Comparison of ENCODE assay signal across 21 cellular contexts in the genomic region with DNA sequence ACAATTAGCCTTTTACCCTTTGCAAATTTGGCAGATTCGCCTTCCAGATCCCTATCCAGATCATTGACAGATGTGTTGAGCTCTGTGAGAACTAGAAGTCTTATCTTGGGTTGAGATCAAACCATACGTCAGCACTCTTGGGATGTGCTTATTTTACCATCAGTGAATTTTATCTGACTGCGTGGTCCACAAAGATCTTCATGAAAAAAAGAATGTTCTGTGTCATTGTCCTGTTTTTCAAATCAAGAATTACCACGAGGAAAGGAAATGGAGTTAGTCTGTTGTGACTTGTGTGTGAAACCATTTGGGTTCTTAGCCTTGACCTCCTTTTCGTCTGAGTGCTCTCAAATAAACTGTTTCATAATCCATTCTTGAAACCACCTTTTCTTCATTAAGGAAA.
DNase-seq lines count a peak whose midpoint lies in the region; ATAC-seq, FAIRE-seq and TF ChIP-seq lines count a peak whose summit lies in the region.
"Had no signal": no experiment of that assay in that cellular context is flagged by ENCODE, and none has a peak within 500 bp of the region (broad histone marks: within the 10 kb centered on the region; RNA-seq: fewer than 3 reads in every experiment).

No MANE protein-coding gene starts in this region.

- no peak overlapping the region for H3K4me3 Mint-ChIP-seq in activated naive CD4-positive, alpha-beta T cell treated with anti-CD3 and anti-CD28 coated beads for 36 hours
- no peak overlapping the region for H3K4me3 Mint-ChIP-seq in activated naive CD8-positive, alpha-beta T cell treated with anti-CD3 and anti-CD28 coated beads for 36 hours
- no peak overlapping the region for H3K4me3 Mint-ChIP-seq in stimulated activated effector memory CD8-positive, alpha-beta T cell treated with anti-CD3 and anti-CD28 coated beads, Interleukin-12 subunit alpha, Interleukin-12 subunit beta, amount 100 ng/mL, for 72 hours
- H3K4me3 Mint-ChIP-seq: neural progenitor cell; stimulated activated naive B cell treated with anti-CD40 and anti-IgM and Interleukin-4, amounts not matched to agents 10 μg/mL and 1 μg/mL and 100 μg/mL, for 72 hours had no signal

- H3K4me1 Mint-ChIP-seq in activated naive CD4-positive, alpha-beta T cell treated with anti-CD3 and anti-CD28 coated beads for 36 hours (ENCODE audit: low read depth): peaks cover 69% of the 10 kb centered on the region
- peaks cover 49% of the 10 kb centered on the region for H3K4me1 Mint-ChIP-seq in activated naive CD8-positive, alpha-beta T cell treated with anti-CD3 and anti-CD28 coated beads for 36 hours
- peaks cover 45% of the 10 kb centered on the region for H3K4me1 Mint-ChIP-seq in stimulated activated effector memory CD8-positive, alpha-beta T cell treated with anti-CD3 and anti-CD28 coated beads, Interleukin-12 subunit alpha, Interleukin-12 subunit beta, amount 100 ng/mL, for 72 hours

- FAIRE-seq in GM12892 (lab: Jason Lieb, UNC): peak; percentile 89
- FAIRE-seq: D721Med had no signal

- no peaks in the 10 kb centered on the region for H3K9me3 Mint-ChIP-seq in activated naive CD4-positive, alpha-beta T cell treated with anti-CD3 and anti-CD28 coated beads for 36 hours
- no peaks in the 10 kb centered on the region for H3K9me3 Mint-ChIP-seq in activated naive CD8-positive, alpha-beta T cell treated with anti-CD3 and anti-CD28 coated beads for 36 hours
- no peaks in the 10 kb centered on the region for H3K9me3 Mint-ChIP-seq in stimulated activated effector memory CD8-positive, alpha-beta T cell treated with anti-CD3 and anti-CD28 coated beads, Interleukin-12 subunit alpha, Interleukin-12 subunit beta, amount 100 ng/mL, for 72 hours
- H3K9me3 Mint-ChIP-seq: neural progenitor cell; stimulated activated naive B cell treated with anti-CD40 and anti-IgM and Interleukin-4, amounts not matched to agents 10 μg/mL and 1 μg/mL and 100 μg/mL, for 72 hours had no signal

- H3K36me3 Mint-ChIP-seq in activated naive CD4-positive, alpha-beta T cell treated with anti-CD3 and anti-CD28 coated beads for 36 hours (ENCODE audit: low read depth): peaks cover 15% of the 10 kb centered on the region
- H3K36me3 Mint-ChIP-seq in activated naive CD8-positive, alpha-beta T cell treated with anti-CD3 and anti-CD28 coated beads for 36 hours: peaks cover 48% of the 10 kb centered on the region
- H3K36me3 Mint-ChIP-seq in stimulated activated effector memory CD8-positive, alpha-beta T cell treated with anti-CD3 and anti-CD28 coated beads, Interleukin-12 subunit alpha, Interleukin-12 subunit beta, amount 100 ng/mL, for 72 hours: peaks cover 46% of the 10 kb centered on the region

- H3K27me3 Mint-ChIP-seq in activated naive CD4-positive, alpha-beta T cell treated with anti-CD3 and anti-CD28 coated beads for 36 hours (ENCODE audit: low read depth): no peaks in the 10 kb centered on the region
- H3K27me3 Mint-ChIP-seq in activated naive CD8-positive, alpha-beta T cell treated with anti-CD3 and anti-CD28 coated beads for 36 hours: no peaks in the 10 kb centered on the region
- H3K27me3 Mint-ChIP-seq: stimulated activated naive B cell treated with anti-CD40 and anti-IgM and Interleukin-4, amounts not matched to agents 10 μg/mL and 1 μg/mL and 100 μg/mL, for 72 hours had no signal

- DNase-seq in activated naive CD4-positive, alpha-beta T cell treated with anti-CD3 and anti-CD28 coated beads for 36 hours: no peak
- DNase-seq in activated naive CD4-positive, alpha-beta T cell (lab: John Stamatoyannopoulos, UW): no peak
- DNase-seq in GM12892 (ENCODE audit: insufficient read length) (no peak), GM19238 (ENCODE audit: insufficient read length, low spot score) (no peak)
- DNase-seq in activated naive CD8-positive, alpha-beta T cell treated with anti-CD3 and anti-CD28 coated beads for 36 hours: no peak
- DNase-seq in stimulated activated effector memory CD8-positive, alpha-beta T cell treated with anti-CD3 and anti-CD28 coated beads, Interleukin-12 subunit alpha, Interleukin-12 subunit beta, amount 100 ng/mL, for 72 hours (ENCODE audit: low spot score in 2 of 2): no peak
- DNase-seq: aorta; BE2C; kidney; NCI-H1048; NCI-H2029 treated with DMSO at 0.1 percent for 48 hours; NCI-H774; right cardiac atrium; RPMI8226; stimulated activated CD4-positive, alpha-beta T cell treated with anti-CD3 and anti-CD28 coated beads, Interleukin-4, amount 100 ng/mL, for 1 hour; stimulated activated naive B cell treated with anti-CD40 and anti-IgM and Interleukin-4, amounts not matched to agents 10 μg/mL and 1 μg/mL and 100 μg/mL, for 72 hours had no signal

- CTCF ChIA-PET in activated naive CD4-positive, alpha-beta T cell treated with anti-CD3 and anti-CD28 coated beads for 36 hours (lab: Charles Lee): interaction anchor here (0.9 kb wide), 1 partner anchor 100 kb away, joined by 3 read pairs; no protein-coding TSS in a partner anchor

- H3K27ac Mint-ChIP-seq in activated naive CD4-positive, alpha-beta T cell treated with anti-CD3 and anti-CD28 coated beads for 36 hours: peak overlapping the region; percentile 25
- H3K27ac Mint-ChIP-seq in activated naive CD8-positive, alpha-beta T cell treated with anti-CD3 and anti-CD28 coated beads for 36 hours: peak overlapping the region; percentile 68
- no peak overlapping the region for H3K27ac Mint-ChIP-seq in stimulated activated effector memory CD8-positive, alpha-beta T cell treated with anti-CD3 and anti-CD28 coated beads, Interleukin-12 subunit alpha, Interleukin-12 subunit beta, amount 100 ng/mL, for 72 hours
- H3K27ac Mint-ChIP-seq: neural progenitor cell; stimulated activated naive B cell treated with anti-CD40 and anti-IgM and Interleukin-4, amounts not matched to agents 10 μg/mL and 1 μg/mL and 100 μg/mL, for 72 hours had no signal

- peak; percentile 56 for ATAC-seq in stimulated activated effector memory CD8-positive, alpha-beta T cell treated with anti-CD3 and anti-CD28 coated beads, Interleukin-12 subunit alpha, Interleukin-12 subunit beta, amount 100 ng/mL, for 72 hours
- no peak for ATAC-seq in HG03565 (IDR thresholded peaks at IDR 0.05; ENCODE audit: unreplicated experiment)
- no peak for ATAC-seq in GM19035 (IDR thresholded peaks at IDR 0.05; ENCODE audit: unreplicated experiment)
- ATAC-seq: HCT116; right cardiac atrium; stimulated activated naive B cell treated with anti-CD40 and anti-IgM and Interleukin-4, amounts not matched to agents 10 μg/mL and 1 μg/mL and 100 μg/mL, for 72 hours had no signal

- intact Hi-C loops in activated naive CD4-positive, alpha-beta T cell treated with anti-CD3 and anti-CD28 coated beads for 36 hours (cut with micrococcal nuclease): loop anchor here (1.0 to 2.0 kb wide), 4 partner anchors 18 to 75 kb away; no protein-coding TSS in a partner anchor

- no peak for TF ChIP-seq POLR2A in GM12892 (IDR thresholded peaks at IDR 0.05; ENCODE audit: low read depth, low read length)
